In the genomic region with DNA sequence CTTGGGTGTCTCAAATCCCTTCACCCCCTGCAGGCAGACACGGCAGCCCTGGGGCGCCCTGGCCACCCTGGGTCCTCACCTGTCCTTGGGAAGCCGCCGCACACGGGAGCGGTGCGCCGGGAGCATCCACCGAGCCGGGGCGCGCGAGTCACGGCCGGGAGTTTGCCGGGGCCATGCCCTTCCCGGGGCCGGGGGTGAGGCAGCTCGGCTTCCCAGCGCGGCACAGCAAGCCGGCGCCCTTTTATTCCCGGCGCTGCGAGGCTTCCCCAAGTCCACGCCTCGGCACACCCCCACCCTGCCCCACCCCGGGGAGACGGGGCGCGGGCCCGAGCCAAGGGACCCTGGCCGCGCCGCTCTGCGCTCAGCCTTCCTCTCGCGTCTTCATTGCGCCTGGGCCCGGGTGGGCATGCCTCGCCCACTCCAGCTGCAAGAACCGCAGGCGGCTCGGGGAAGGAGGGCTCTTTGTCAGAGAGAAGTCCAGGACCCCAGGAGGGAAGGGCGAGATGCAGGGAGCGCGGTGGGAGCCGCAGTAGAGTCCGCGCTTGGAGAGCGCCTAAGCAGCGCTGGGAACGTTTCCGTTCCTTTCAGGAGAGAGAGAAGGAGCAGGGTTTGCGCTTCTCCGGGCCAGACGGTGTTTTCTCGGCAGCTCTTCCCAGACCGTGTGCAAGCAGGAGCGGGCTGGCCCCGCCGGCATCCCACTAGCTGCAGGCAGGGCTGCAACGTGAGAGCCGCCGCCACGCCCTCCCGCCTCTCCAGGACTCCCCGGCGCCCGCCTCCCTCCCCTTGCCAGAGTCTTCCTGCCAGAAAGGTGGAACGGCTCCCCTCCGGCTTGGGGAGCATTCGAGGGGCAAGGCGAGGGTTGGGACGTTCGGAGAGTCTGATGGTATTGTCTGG, we compare ENCODE assay signal across 10 cellular contexts. TPM values are rescaled to one million over a fixed set of nuclear protein-coding genes. Genes with fewer than 3 reads are reported as not detected.
DNase-seq lines count a peak whose midpoint lies in the region; ATAC-seq and TF ChIP-seq lines count a peak whose summit lies in the region.
"Had no signal": no experiment of that assay in that cellular context is flagged by ENCODE, and none has a peak within 500 bp of the region (broad histone marks: within the 10 kb centered on the region; RNA-seq: fewer than 3 reads in every experiment).

A gene with protein sequence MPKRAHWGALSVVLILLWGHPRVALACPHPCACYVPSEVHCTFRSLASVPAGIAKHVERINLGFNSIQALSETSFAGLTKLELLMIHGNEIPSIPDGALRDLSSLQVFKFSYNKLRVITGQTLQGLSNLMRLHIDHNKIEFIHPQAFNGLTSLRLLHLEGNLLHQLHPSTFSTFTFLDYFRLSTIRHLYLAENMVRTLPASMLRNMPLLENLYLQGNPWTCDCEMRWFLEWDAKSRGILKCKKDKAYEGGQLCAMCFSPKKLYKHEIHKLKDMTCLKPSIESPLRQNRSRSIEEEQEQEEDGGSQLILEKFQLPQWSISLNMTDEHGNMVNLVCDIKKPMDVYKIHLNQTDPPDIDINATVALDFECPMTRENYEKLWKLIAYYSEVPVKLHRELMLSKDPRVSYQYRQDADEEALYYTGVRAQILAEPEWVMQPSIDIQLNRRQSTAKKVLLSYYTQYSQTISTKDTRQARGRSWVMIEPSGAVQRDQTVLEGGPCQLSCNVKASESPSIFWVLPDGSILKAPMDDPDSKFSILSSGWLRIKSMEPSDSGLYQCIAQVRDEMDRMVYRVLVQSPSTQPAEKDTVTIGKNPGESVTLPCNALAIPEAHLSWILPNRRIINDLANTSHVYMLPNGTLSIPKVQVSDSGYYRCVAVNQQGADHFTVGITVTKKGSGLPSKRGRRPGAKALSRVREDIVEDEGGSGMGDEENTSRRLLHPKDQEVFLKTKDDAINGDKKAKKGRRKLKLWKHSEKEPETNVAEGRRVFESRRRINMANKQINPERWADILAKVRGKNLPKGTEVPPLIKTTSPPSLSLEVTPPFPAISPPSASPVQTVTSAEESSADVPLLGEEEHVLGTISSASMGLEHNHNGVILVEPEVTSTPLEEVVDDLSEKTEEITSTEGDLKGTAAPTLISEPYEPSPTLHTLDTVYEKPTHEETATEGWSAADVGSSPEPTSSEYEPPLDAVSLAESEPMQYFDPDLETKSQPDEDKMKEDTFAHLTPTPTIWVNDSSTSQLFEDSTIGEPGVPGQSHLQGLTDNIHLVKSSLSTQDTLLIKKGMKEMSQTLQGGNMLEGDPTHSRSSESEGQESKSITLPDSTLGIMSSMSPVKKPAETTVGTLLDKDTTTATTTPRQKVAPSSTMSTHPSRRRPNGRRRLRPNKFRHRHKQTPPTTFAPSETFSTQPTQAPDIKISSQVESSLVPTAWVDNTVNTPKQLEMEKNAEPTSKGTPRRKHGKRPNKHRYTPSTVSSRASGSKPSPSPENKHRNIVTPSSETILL (N-terminal part only) (minus strand): TSS at position 217 of the 894 bp plus-strand sequence. CDS start 2,819 bp downstream, outside the sequence.

- no peak within 1 kb of the TSS for H3K27ac Mint-ChIP-seq in HFFc6
- no peak within 1 kb of the TSS for H3K27ac Mint-ChIP-seq in activated CD8-positive, alpha-beta memory T cell treated with anti-CD3 and anti-CD28 coated beads, Interleukin-2, amount 10 ng/mL, durations not matched to agents 7 days and 5 days
- H3K27ac Mint-ChIP-seq: activated CD4-positive, alpha-beta T cell treated with anti-CD3 and anti-CD28 coated beads, Interleukin-2, amount 10 ng/mL, durations not matched to agents 24 days and 14 days had no signal

- CTCF ChIA-PET in activated CD8-positive, alpha-beta memory T cell treated with anti-CD3 and anti-CD28 coated beads, Interleukin-2, amount 10 ng/mL, durations not matched to agents 7 days and 5 days (lab: Charles Lee) = no interaction called here

- no peak within 1 kb of the TSS for H3K9ac ChIP-seq in stomach smooth muscle (ENCODE audit: low read length in 2 of 2)

- H3K4me3 ChIP-seq in dorsolateral prefrontal cortex (peak within 1 kb of the TSS in 40 of 59 donors; percentile 6 to 58 (median 33)), kidney epithelial cell (ENCODE audit: low read depth, low read length) (peak within 1 kb of the TSS; percentile 40), stomach smooth muscle (ENCODE audit: low read length in 2 of 2) (peak within 1 kb of the TSS; percentile 35 to 55)

- 0 out of 2 replicates have a peak, but pooled peaks cover 4% of the 10 kb centered on the region for H3K4me1 Mint-ChIP-seq in HFFc6 (ENCODE audit: low read depth)
- H3K4me1 Mint-ChIP-seq in activated CD8-positive, alpha-beta memory T cell treated with anti-CD3 and anti-CD28 coated beads, Interleukin-2, amount 10 ng/mL, durations not matched to agents 7 days and 5 days = no peaks in the 10 kb centered on the region
- H3K4me1 Mint-ChIP-seq: activated CD4-positive, alpha-beta T cell treated with anti-CD3 and anti-CD28 coated beads, Interleukin-2, amount 10 ng/mL, durations not matched to agents 24 days and 14 days had no signal

- ATAC-seq in activated CD8-positive, alpha-beta memory T cell treated with anti-CD3 and anti-CD28 coated beads, Interleukin-2, amount 10 ng/mL, durations not matched to agents 7 days and 5 days = no peak

- H3K27ac ChIP-seq in dorsolateral prefrontal cortex (no peak within 1 kb of the TSS), stomach smooth muscle (ENCODE audit: low read length) (no peak within 1 kb of the TSS)

- H3K4me3 Mint-ChIP-seq in HFFc6 = peak within 1 kb of the TSS; percentile 72
- no peak within 1 kb of the TSS for H3K4me3 Mint-ChIP-seq in activated CD8-positive, alpha-beta memory T cell treated with anti-CD3 and anti-CD28 coated beads, Interleukin-2, amount 10 ng/mL, durations not matched to agents 7 days and 5 days
- H3K4me3 Mint-ChIP-seq: activated CD4-positive, alpha-beta T cell treated with anti-CD3 and anti-CD28 coated beads, Interleukin-2, amount 10 ng/mL, durations not matched to agents 24 days and 14 days had no signal

- H3K36me3 Mint-ChIP-seq in HFFc6 (ENCODE audit: low read depth) = peaks cover 9% of the 10 kb centered on the region
- no peaks in the 10 kb centered on the region for H3K36me3 Mint-ChIP-seq in activated CD8-positive, alpha-beta memory T cell treated with anti-CD3 and anti-CD28 coated beads, Interleukin-2, amount 10 ng/mL, durations not matched to agents 7 days and 5 days

- TF ChIP-seq CTCF in HFFc6 (IDR thresholded peaks at IDR 0.05) (no peak), dorsolateral prefrontal cortex (IDR thresholded peaks at IDR 0.05 in 54 of 56, conservative IDR thresholded peaks at IDR 0.05 in 2 of 56; ENCODE audit: low read depth in 1 of 56, partially characterized antibody in 56 of 56) (no peak), kidney epithelial cell (IDR thresholded peaks at IDR 0.05; ENCODE audit: insufficient read depth, low read length, poor library complexity, severe bottlenecking) (no peak)

- H3K27me3 Mint-ChIP-seq in HFFc6 (ENCODE audit: insufficient read depth) = peaks cover 15% of the 10 kb centered on the region
- peaks cover 19% of the 10 kb centered on the region for H3K27me3 Mint-ChIP-seq in activated CD8-positive, alpha-beta memory T cell treated with anti-CD3 and anti-CD28 coated beads, Interleukin-2, amount 10 ng/mL, durations not matched to agents 7 days and 5 days

- intact Hi-C loops in dorsolateral prefrontal cortex (cut with DNase I) = no loop called here

- peaks cover 7% of the 10 kb centered on the region for H3K9me3 Mint-ChIP-seq in HFFc6
- peaks cover 5% of the 10 kb centered on the region for H3K9me3 Mint-ChIP-seq in activated CD8-positive, alpha-beta memory T cell treated with anti-CD3 and anti-CD28 coated beads, Interleukin-2, amount 10 ng/mL, durations not matched to agents 7 days and 5 days (ENCODE audit: low read depth)
- H3K9me3 Mint-ChIP-seq: activated CD4-positive, alpha-beta T cell treated with anti-CD3 and anti-CD28 coated beads, Interleukin-2, amount 10 ng/mL, durations not matched to agents 24 days and 14 days had no signal

- H3K4me1 ChIP-seq in stomach smooth muscle (ENCODE audit: control insufficient read depth, insufficient read depth, low read length) = no peaks in the 10 kb centered on the region

- H3K27me3 ChIP-seq in dorsolateral prefrontal cortex (peaks cover 0 to 85% (median 52%) of the 10 kb centered on the region in 45 donors), kidney epithelial cell (ENCODE audit: control insufficient read depth, insufficient read depth, low read length) (peaks cover 32% of the 10 kb centered on the region), stomach smooth muscle (ENCODE audit: control insufficient read depth in 1 of 2, insufficient read depth in 2 of 2, low read length in 2 of 2) (peaks cover 0 to 6% of the 10 kb centered on the region in 2 donors)

- no peaks in the 10 kb centered on the region for H3K36me3 ChIP-seq in kidney epithelial cell (ENCODE audit: control insufficient read depth, insufficient read depth, low read length)
- no peaks in the 10 kb centered on the region for H3K36me3 ChIP-seq in stomach smooth muscle (ENCODE audit: control insufficient read depth in 2 of 2, insufficient read depth in 2 of 2, low read length in 2 of 2)

- no peak for DNase-seq in HFFc6
- DNase-seq in dorsolateral prefrontal cortex = no peak
- no peak for DNase-seq in kidney epithelial cell (ENCODE audit: low read depth)
- DNase-seq in activated CD8-positive, alpha-beta memory T cell treated with anti-CD3 and anti-CD28 coated beads, Interleukin-2, amount 10 ng/mL, durations not matched to agents 7 days and 5 days = no peak
- no peak for DNase-seq in activated CD4-positive, CD25-positive, alpha-beta regulatory T cell treated with anti-CD3 and anti-CD28 coated beads, Interleukin-2, amount 50 U/mL, for 72 hours
- DNase-seq in GOT3 (lab: John Stamatoyannopoulos, UW) = no peak
- no peak for DNase-seq in SW 1271 (lab: John Stamatoyannopoulos, UW)
- DNase-seq: activated CD4-positive, alpha-beta T cell treated with anti-CD3 and anti-CD28 coated beads, Interleukin-2, amount 10 ng/mL, durations not matched to agents 24 days and 14 days; NCI-H187 treated with DMSO at 0.1 percent for 48 hours had no signal

- H3K9me3 ChIP-seq in stomach smooth muscle (ENCODE audit: control insufficient read depth in 2 of 2, low read length in 2 of 2) = peaks cover 0 to 5% of the 10 kb centered on the region in 2 donors

RNA-seq across cellular contexts. Expression of the gene that starts here (rescaled TPM):
- 10 to 100 TPM in 3 of 6 experiments, 1 to 10 TPM in 3; 6.6 to 13.1 (median 10.0) TPM for total RNA-seq in HFFc6 (2021; fragmentation: NEBNext Ultra II Directional; extraction: Animal tissue kit (Norgen Biotek cat#: 25700))
- total RNA-seq in dorsolateral prefrontal cortex = 1 to 10 TPM in 20 of 120 experiments, under 1 TPM in 100; 0.23 to 2.2 (median 0.70) TPM
- total RNA-seq in kidney epithelial cell = 4.9 and 5.4 TPM in 2 replicates
- total RNA-seq in activated CD8-positive, alpha-beta memory T cell treated with anti-CD3 and anti-CD28 coated beads, Interleukin-2, amount 10 ng/mL, durations not matched to agents 7 days and 5 days = not detected
- total RNA-seq: activated CD4-positive, alpha-beta T cell treated with anti-CD3 and anti-CD28 coated beads, Interleukin-2, amount 10 ng/mL, durations not matched to agents 24 days and 14 days had no signal
